ENCODE assay signal across 1 cellular context in the genomic region with DNA sequence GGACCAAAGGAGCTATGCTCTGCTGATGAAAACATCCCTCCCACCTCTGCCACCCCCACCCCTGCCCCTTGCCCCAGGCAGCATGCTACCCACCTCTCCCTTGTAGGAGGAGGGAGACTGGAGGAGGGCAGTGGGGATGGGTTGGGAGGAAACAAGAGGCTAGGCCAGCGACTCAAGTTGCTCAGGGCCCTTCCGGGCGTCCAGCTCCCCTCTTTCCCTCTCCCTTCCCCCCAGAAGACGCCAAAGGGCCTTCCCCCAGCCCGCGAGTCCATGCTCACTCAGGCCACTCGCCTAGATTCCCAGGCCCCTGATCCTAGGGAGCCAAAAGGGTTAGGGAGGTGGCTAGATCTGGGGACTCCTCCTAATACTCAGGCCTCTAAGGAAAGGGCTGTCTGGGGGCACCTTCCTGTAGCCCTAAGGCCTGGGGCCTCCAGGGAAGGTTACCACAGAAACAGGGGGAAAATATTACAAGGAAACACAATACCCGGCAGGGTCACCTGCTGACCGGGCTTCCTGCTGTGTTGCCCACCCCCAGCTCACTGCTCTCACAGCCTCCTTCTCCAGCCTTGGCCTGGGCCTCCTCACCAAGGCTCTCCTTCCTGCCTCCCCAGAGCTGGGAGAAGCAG.
TF ChIP-seq lines count a peak whose summit lies in the region.

No MANE protein-coding gene starts in this region.

TF ChIP-seq in endothelial cell of umbilical vein, 7 proteins besides CTCF, POLR2A, EP300 and RAD21:
- TF ChIP-seq JUN (IDR thresholded peaks at IDR 0.05; ENCODE audit: borderline replicate concordance, insufficient read depth, insufficient read length, low read depth) (no peak), EZH2 (IDR thresholded peaks at IDR 0.05; ENCODE audit: borderline replicate concordance, low read depth, low read length, severe bottlenecking) (no peak)
